ENCODE assay signal across 8 cellular contexts in genomic region chr10:92592761-92593552, GRCh38.
DNase-seq lines count a peak whose midpoint lies in the region; ATAC-seq and TF ChIP-seq lines count a peak whose summit lies in the region.

TSS of gene KIF11 (plus strand) at chr10:92593130. CDS start at chr10:92593376, 246 bp downstream.

- no peak for TF ChIP-seq CTCF in AG09309 (IDR thresholded peaks at IDR 0.05; ENCODE audit: control insufficient read depth, insufficient read depth, low read depth, low read length, missing control alignments)

- DNase-seq in AG09309 (ENCODE audit: low read depth) = peak; percentile 74
- DNase-seq in NCI-H446 treated with DMSO at 0.1 percent for 48 hours (lab: John Stamatoyannopoulos, UW) = peak; percentile 85
- peak; percentile 98 for DNase-seq in cerebellar cortex (ENCODE audit: low spot score)
- DNase-seq in islet precursor cell = peak; percentile 98
- DNase-seq in stimulated activated CD4-positive, alpha-beta T cell treated with anti-CD3 and anti-CD28 coated beads, Interleukin-12 subunit alpha, Interleukin-12 subunit beta, amount 100 ng/mL, for 48 hours (ENCODE audit: low read depth in 2 of 3, low spot score in 1 of 3) = peak; percentile 95 to 97 (median 97)

- peak; percentile 65 for ATAC-seq in GM19025 (IDR thresholded peaks at IDR 0.05; ENCODE audit: low read depth, unreplicated experiment)
- ATAC-seq in HG03342 (IDR thresholded peaks at IDR 0.05; ENCODE audit: unreplicated experiment) = peak; percentile 67
- ATAC-seq in activated CD4-positive, CD25-positive, alpha-beta regulatory T cell treated with anti-CD3 and anti-CD28 coated beads, Interleukin-2, amount 50 U/mL, for 24 hours = peak; percentile 89 to 90

- peak within 1 kb of the TSS; percentile 80 for H3K4me3 ChIP-seq in AG09309 (ENCODE audit: control insufficient read depth, low read depth, low read length)

Comparison
In these comparisons a context has a peak if more than half of its experiments do, and no peak if none do; other contexts are left out.
1. Peak in every context shown above with its lines: DNase-seq, ATAC-seq and H3K4me3 ChIP-seq.